In the genomic region with DNA sequence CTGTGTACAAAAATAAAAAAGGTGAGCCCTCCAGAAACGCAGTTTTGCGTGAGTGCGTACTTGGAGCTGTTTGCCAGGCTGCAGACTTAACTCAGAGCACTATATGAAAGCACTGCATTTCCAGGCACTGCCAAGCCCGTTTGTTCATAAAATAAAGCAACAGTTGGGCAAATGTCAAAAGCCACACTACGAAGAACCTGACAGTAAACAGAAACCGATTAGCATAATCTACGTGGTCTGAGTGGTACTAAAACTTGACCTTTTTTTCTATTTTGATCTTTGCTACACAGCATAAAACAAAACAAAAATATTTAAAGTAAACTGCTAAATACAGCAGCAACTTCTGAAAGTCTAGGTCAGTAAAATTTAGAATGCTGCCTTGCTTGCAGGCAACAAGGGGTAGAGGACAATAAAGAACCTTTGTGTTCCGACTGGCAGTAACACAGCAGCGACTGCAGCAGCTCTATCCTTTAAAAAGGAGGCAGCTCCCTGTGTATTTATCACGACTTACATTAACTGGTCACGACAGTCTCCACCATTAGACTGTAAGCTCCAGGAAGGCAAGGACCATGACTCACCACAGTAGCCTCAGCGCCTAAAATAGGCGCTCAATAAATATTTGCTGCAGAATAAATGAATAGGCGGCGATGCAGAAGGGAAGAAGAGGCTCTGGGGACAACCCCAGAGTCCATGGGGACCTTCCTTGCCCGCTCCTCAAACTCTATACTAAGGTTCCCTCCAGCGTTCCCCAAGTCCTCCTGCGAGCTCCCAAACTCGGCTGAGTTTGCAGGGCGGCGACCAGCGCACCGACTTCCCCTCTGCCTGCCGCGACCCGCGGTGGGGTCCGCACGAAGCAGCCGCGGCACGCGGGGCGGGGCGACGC, we compare ENCODE assay signal across 9 cellular contexts. TPM values are rescaled to one million over a fixed set of nuclear protein-coding genes. Genes with fewer than 3 reads are reported as not detected.
A peak's percentile ranks its signal among the peaks of the same experiment; 100 is the strongest.
DNase-seq lines count a peak whose midpoint lies in the region; ATAC-seq and TF ChIP-seq lines count a peak whose summit lies in the region.
"Had no signal": no experiment of that assay in that cellular context is flagged by ENCODE, and none has a peak within 500 bp of the region (broad histone marks: within the 10 kb centered on the region; RNA-seq: fewer than 3 reads in every experiment).

No MANE protein-coding gene starts in this region.

- H3K27me3 ChIP-seq in tibial artery: no peaks in the 10 kb centered on the region

- peak overlapping the region; percentile 97 for H3K27ac ChIP-seq in cingulate gyrus (ENCODE audit: low read depth, low read length)
- H3K27ac ChIP-seq in tibial artery: peak overlapping the region; percentile 92 to 94

- peaks cover 0 to 33% (median 11%) of the 10 kb centered on the region in 4 donors for H3K4me1 ChIP-seq in tibial artery

- no peaks in the 10 kb centered on the region for H3K9me3 ChIP-seq in tibial artery

- intact Hi-C loops in tibial artery (cut with DNase I; ENCODE audit: low total_unique reads): loop anchor here (5.0 kb wide), 1 partner anchor 138 kb away; a partner anchor contains a TSS

- DNase-seq in Ammon's horn (ENCODE audit: low spot score): peak; percentile 65
- DNase-seq in RKO (ENCODE audit: low spot score): peak; percentile 74
- DNase-seq in lung microvascular endothelial cell (ENCODE audit: low read depth in 2 of 2): peak; percentile 52
- no peak for DNase-seq in tibial artery
- no peak for DNase-seq in UCSD-AML1 (lab: John Stamatoyannopoulos, UW; ENCODE audit: unreplicated experiment)

- TF ChIP-seq CTCF in tibial artery (IDR thresholded peaks at IDR 0.05): no peak

- H3K4me3 ChIP-seq in tibial artery: peak overlapping the region; percentile 77 to 81

- ATAC-seq in GM18858 (IDR thresholded peaks at IDR 0.05; ENCODE audit: unreplicated experiment): peak; percentile 10
- ATAC-seq in HG03432 (IDR thresholded peaks at IDR 0.05; ENCODE audit: unreplicated experiment): peak; percentile 0

- peaks cover 13 to 14% (median 13%) of the 10 kb centered on the region in 3 donors for H3K36me3 ChIP-seq in tibial artery

RNA-seq across cellular contexts. Expression of a gene that starts 0.9 kb away (rescaled TPM):
- 43.2 and 55.6 TPM in 2 replicates for total RNA-seq in lung microvascular endothelial cell

RNA-seq across cellular contexts. Expression of a gene that starts 44.2 kb away (rescaled TPM):
- not detected in 2 replicates for total RNA-seq in lung microvascular endothelial cell
- total RNA-seq: subcutaneous adipose tissue had no signal

Comparison
In these comparisons a context has a peak if more than half of its experiments do, and no peak if none do; other contexts are left out.
1. DNase-seq: peak in Ammon's horn (single experiment), RKO (single experiment) and lung microvascular endothelial cell (2 of 2); none in tibial artery (0 of 2) and UCSD-AML1 (single experiment).